In the genomic region with DNA sequence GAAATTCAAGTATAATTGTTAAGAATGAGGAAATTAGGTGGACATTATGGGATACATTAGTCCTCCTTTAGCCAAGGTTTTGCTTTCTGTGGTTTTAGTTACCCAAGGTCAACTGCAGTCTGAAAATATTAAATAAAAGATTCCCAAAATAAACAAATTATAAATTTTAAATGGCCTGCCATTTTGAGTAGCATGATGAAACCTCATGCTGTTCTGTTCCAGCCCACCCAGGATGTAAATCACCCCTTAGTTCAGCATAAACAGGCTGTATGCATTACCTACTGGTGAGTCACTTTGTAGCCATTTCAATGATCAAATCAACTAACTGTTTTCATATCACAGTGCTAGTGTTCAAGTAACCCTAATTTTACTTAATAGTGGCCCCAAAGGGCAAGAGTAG, we compare ENCODE assay signal across 18 cellular contexts.
A peak's percentile ranks its signal among the peaks of the same experiment; 100 is the strongest.
DNase-seq lines count a peak whose midpoint lies in the region; ATAC-seq and TF ChIP-seq lines count a peak whose summit lies in the region.
"Had no signal": no experiment of that assay in that cellular context is flagged by ENCODE, and none has a peak within 500 bp of the region (broad histone marks: within the 10 kb centered on the region; RNA-seq: fewer than 3 reads in every experiment).

No MANE protein-coding gene starts in this region.

- H3K56ac ChIP-seq in IMR-90 (ENCODE audit: extremely low read depth, insufficient read depth, low read length): no peak overlapping the region

- peak overlapping the region; percentile 38; the same call in 1 of the 2 replicates for H4K91ac ChIP-seq in IMR-90 (ENCODE audit: insufficient read depth, low read depth, low read length)

- H4K8ac ChIP-seq in IMR-90 (ENCODE audit: low read depth in 2 of 2, low read length in 2 of 2): peak overlapping the region; percentile 20 to 59; a peak in 2 of 4 replicates

- peaks cover 24% of the 10 kb centered on the region for H3K4me1 Mint-ChIP-seq in Calu3 (ENCODE audit: low read depth, unreplicated experiment)
- H3K4me1 Mint-ChIP-seq in activated T-helper 17 cell treated with anti-CD3 and anti-CD28 coated beads, Interleukin-2, amount 50 U/mL, for 72 hours: no peaks in the 10 kb centered on the region

- peak overlapping the region; percentile 32; the same call in 1 of the 2 replicates for H2BK20ac ChIP-seq in IMR-90 (ENCODE audit: low read depth, low read length)

- H2BK5ac ChIP-seq in IMR-90 (ENCODE audit: low read depth, low read length, poor library complexity, severe bottlenecking): peak overlapping the region; percentile 60

- no peak overlapping the region for H2AK9ac ChIP-seq in IMR-90 (replicated peaks; ENCODE audit: low read depth, low read length, poor library complexity)

- H3K4me3 Mint-ChIP-seq in Calu3 (ENCODE audit: low read depth, unreplicated experiment): no peak overlapping the region
- H3K4me3 Mint-ChIP-seq in activated T-helper 17 cell treated with anti-CD3 and anti-CD28 coated beads, Interleukin-2, amount 50 U/mL, for 72 hours: no peak overlapping the region

- no TSS peak for BruUV-seq in Calu3 (replicated peaks; lab: Mats Ljungman, UMichigan)
- no TSS peak for BruUV-seq in IMR-90 (replicated peaks; lab: Mats Ljungman, UMichigan)

- no peak overlapping the region for H3K4me3 ChIP-seq in IMR-90 (ENCODE audit: insufficient read depth, low read depth, low read length)
- no peak overlapping the region for H3K4me3 ChIP-seq in kidney epithelial cell (ENCODE audit: low read depth, low read length)
- H3K4me3 ChIP-seq: dorsolateral prefrontal cortex, gastroesophageal sphincter, mucosa of descending colon, ovary had no signal

- TF ChIP-seq CTCF in Calu3 (IDR thresholded peaks at IDR 0.05; ENCODE audit: unreplicated experiment): no peak
- no peak for TF ChIP-seq CTCF in IMR-90 (conservative IDR thresholded peaks at IDR 0.05; ENCODE audit: low read depth, low read length)
- TF ChIP-seq CTCF in kidney epithelial cell (IDR thresholded peaks at IDR 0.05; ENCODE audit: insufficient read depth, low read length, poor library complexity, severe bottlenecking): no peak

- no peak overlapping the region for H3K9ac ChIP-seq in IMR-90 (ENCODE audit: low read depth, low read length)

- H3K9me1 ChIP-seq in IMR-90 (ENCODE audit: insufficient read depth, low read length): no peaks in the 10 kb centered on the region

- ATAC-seq in IMR-90 (ENCODE audit: low read depth) (peak; percentile 89), GM19351 (IDR thresholded peaks at IDR 0.05; ENCODE audit: unreplicated experiment) (no peak)
- ATAC-seq in activated T-helper 17 cell treated with anti-CD3 and anti-CD28 coated beads, Interleukin-2, amount 50 U/mL, for 72 hours (replicated peaks): no peak
- ATAC-seq: gastroesophageal sphincter had no signal

- H3K9me3 ChIP-seq in IMR-90 (ENCODE audit: control insufficient read depth, insufficient read depth, low read length): peaks cover 2% of the 10 kb centered on the region
- H3K9me3 ChIP-seq: gastroesophageal sphincter, mucosa of descending colon, ovary had no signal

- 0 out of 3 replicates have a peak overlapping the region, but pooled peaks have one; percentile 30 for H2BK15ac ChIP-seq in IMR-90 (ENCODE audit: low read depth, low read length)

- no peak overlapping the region; the same call in 1 of the 2 replicates for H4K5ac ChIP-seq in IMR-90 (ENCODE audit: low read depth, low read length)

- POLR2A ChIA-PET in IMR-90 (lab: Charles Lee; ENCODE audit: unreplicated experiment): no interaction called here

- H2AK5ac ChIP-seq in IMR-90 (ENCODE audit: low read depth, low read length): no peak overlapping the region

- H3K27ac Mint-ChIP-seq in Calu3 (ENCODE audit: unreplicated experiment): peak overlapping the region; percentile 83
- no peak overlapping the region for H3K27ac Mint-ChIP-seq in activated T-helper 17 cell treated with anti-CD3 and anti-CD28 coated beads, Interleukin-2, amount 50 U/mL, for 72 hours

- peak overlapping the region; percentile 82; the same call in 1 of the 2 replicates for H3K18ac ChIP-seq in IMR-90 (ENCODE audit: low read depth, low read length)

- H3K27me3 ChIP-seq in IMR-90 (ENCODE audit: control insufficient read depth, insufficient read depth, low read length) (no peaks in the 10 kb centered on the region), kidney epithelial cell (ENCODE audit: control insufficient read depth, insufficient read depth, low read length) (no peaks in the 10 kb centered on the region)
- H3K27me3 ChIP-seq: dorsolateral prefrontal cortex, gastroesophageal sphincter, ovary had no signal

- H3K36me3 ChIP-seq in IMR-90 (ENCODE audit: control insufficient read depth, insufficient read depth, low read length): no peaks in the 10 kb centered on the region
- H3K36me3 ChIP-seq in kidney epithelial cell (ENCODE audit: control insufficient read depth, insufficient read depth, low read length): no peaks in the 10 kb centered on the region
- H3K36me3 ChIP-seq: gastroesophageal sphincter, ovary had no signal

- peaks cover 6% of the 10 kb centered on the region for H3K4me1 ChIP-seq in IMR-90 (ENCODE audit: control insufficient read depth, insufficient read depth, low read length)
- H3K4me1 ChIP-seq: gastroesophageal sphincter had no signal

- CTCF ChIA-PET in Calu3 (lab: Charles Lee) (interaction anchor here (1.4 to 1.6 kb wide), 2 partner anchors 26 to 218 kb away, joined by 3 to 5 read pairs; no protein-coding TSS in a partner anchor), IMR-90 (lab: Yijun Ruan, JAX) (no interaction called here)

- dilution Hi-C loops in IMR-90 (cut with HindIII; ENCODE audit: low sequenced_read_pairs, unreplicated experiment): no loop called here

- no peaks in the 10 kb centered on the region for H4K20me1 ChIP-seq in IMR-90 (ENCODE audit: insufficient read depth, low read length)

- H3K14ac ChIP-seq in IMR-90 (replicated peaks; ENCODE audit: low read depth, low read length): no peak overlapping the region

- TF ChIP-seq RAD21 in IMR-90 (IDR thresholded peaks at IDR 0.05; ENCODE audit: low read length): no peak

- H3K36me3 Mint-ChIP-seq in Calu3 (ENCODE audit: insufficient read depth, unreplicated experiment): no peaks in the 10 kb centered on the region
- no peaks in the 10 kb centered on the region for H3K36me3 Mint-ChIP-seq in activated T-helper 17 cell treated with anti-CD3 and anti-CD28 coated beads, Interleukin-2, amount 50 U/mL, for 72 hours (ENCODE audit: low read depth)

- in situ Hi-C loops in IMR-90 (cut with MboI; ENCODE audit: low sequenced_read_pairs): no loop called here

- H3K79me1 ChIP-seq in IMR-90 (ENCODE audit: low read depth in 1 of 2, low read length in 2 of 2): no peaks in the 10 kb centered on the region

- H2AFZ ChIP-seq in IMR-90 (replicated peaks; ENCODE audit: low read length, poor library complexity): no peak overlapping the region

- H3K4me2 ChIP-seq in IMR-90 (ENCODE audit: low read depth, low read length): no peak overlapping the region

- DNase-seq in Calu3: no peak
- DNase-seq in IMR-90: peak; percentile 87
- DNase-seq in brain pericyte (ENCODE audit: low read depth, low spot score): peak; percentile 58
- peak; percentile 32 for DNase-seq in kidney epithelial cell (ENCODE audit: low read depth)
- DNase-seq in COR-L47 (lab: John Stamatoyannopoulos, UW): no peak
- no peak for DNase-seq in NCI-H2081 treated with DMSO at 0.1 percent for 48 hours (lab: John Stamatoyannopoulos, UW)
- DNase-seq: activated CD4-positive, alpha-beta T cell treated with anti-CD3 and anti-CD28 coated beads, Interleukin-2, amount 50 U/mL, for 48 hours; activated T-cell treated with anti-CD3 and anti-CD28 coated beads, Interleukin-2, amount 50 U/mL, for 48 hours; amniotic stem cell; dorsolateral prefrontal cortex; mucosa of descending colon; NCI-H1105; NK-92 treated with Interleukin-12 subunit alpha and Interleukin-12 subunit beta, amount 100 ng/mL, for 24 hours; ovary; SIG-M5 had no signal

- H3K9me3 Mint-ChIP-seq in Calu3 (ENCODE audit: low read depth, unreplicated experiment): no peaks in the 10 kb centered on the region
- peaks cover 10% of the 10 kb centered on the region for H3K9me3 Mint-ChIP-seq in activated T-helper 17 cell treated with anti-CD3 and anti-CD28 coated beads, Interleukin-2, amount 50 U/mL, for 72 hours

- no peak overlapping the region for H3K27ac ChIP-seq in IMR-90 (ENCODE audit: insufficient read depth, low read length)
- H3K27ac ChIP-seq: dorsolateral prefrontal cortex, gastroesophageal sphincter, ovary had no signal

- no peak overlapping the region for H3K23ac ChIP-seq in IMR-90 (ENCODE audit: low read depth, low read length)

- no peak for TF ChIP-seq POLR2A in IMR-90 (IDR thresholded peaks at IDR 0.05; ENCODE audit: low read depth, low read length)

- intact Hi-C loops in Calu3 (cut with micrococcal nuclease; ENCODE audit: unreplicated experiment): no loop called here
- intact Hi-C loops in IMR-90 (cut with micrococcal nuclease): no loop called here

- H3K4ac ChIP-seq in IMR-90 (ENCODE audit: low read depth, low read length): no peak overlapping the region

- H2BK120ac ChIP-seq in IMR-90 (ENCODE audit: low read depth, low read length): peak overlapping the region; percentile 72; the same call in 1 of the 2 replicates

- no peaks in the 10 kb centered on the region for H3K27me3 Mint-ChIP-seq in Calu3 (ENCODE audit: unreplicated experiment)
- H3K27me3 Mint-ChIP-seq in activated T-helper 17 cell treated with anti-CD3 and anti-CD28 coated beads, Interleukin-2, amount 50 U/mL, for 72 hours: no peaks in the 10 kb centered on the region

TF ChIP-seq in IMR-90, 13 proteins besides CTCF, POLR2A, EP300 and RAD21 (continues in another document):
- no peak for TF ChIP-seq RCOR1 (IDR thresholded peaks at IDR 0.05; ENCODE audit: insufficient replicate concordance, low read length)
- no peak for TF ChIP-seq MAZ (IDR thresholded peaks at IDR 0.05; ENCODE audit: borderline replicate concordance, low read depth, low read length)
- no peak for TF ChIP-seq SMC3 (IDR thresholded peaks at IDR 0.05; ENCODE audit: low read depth, low read length)
- TF ChIP-seq, protein P1, sequence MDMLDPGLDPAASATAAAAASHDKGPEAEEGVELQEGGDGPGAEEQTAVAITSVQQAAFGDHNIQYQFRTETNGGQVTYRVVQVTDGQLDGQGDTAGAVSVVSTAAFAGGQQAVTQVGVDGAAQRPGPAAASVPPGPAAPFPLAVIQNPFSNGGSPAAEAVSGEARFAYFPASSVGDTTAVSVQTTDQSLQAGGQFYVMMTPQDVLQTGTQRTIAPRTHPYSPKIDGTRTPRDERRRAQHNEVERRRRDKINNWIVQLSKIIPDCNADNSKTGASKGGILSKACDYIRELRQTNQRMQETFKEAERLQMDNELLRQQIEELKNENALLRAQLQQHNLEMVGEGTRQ (IDR thresholded peaks at IDR 0.05; ENCODE audit: low read depth, low read length): no peak
- no peak for TF ChIP-seq RFX5 (IDR thresholded peaks at IDR 0.05; ENCODE audit: low read depth, low read length)
- TF ChIP-seq MXI1 (IDR thresholded peaks at IDR 0.05; ENCODE audit: borderline replicate concordance, low read depth, low read length): no peak
- TF ChIP-seq BHLHE40 (IDR thresholded peaks at IDR 0.05; ENCODE audit: low read depth, low read length): no peak
- no peak for TF ChIP-seq NFE2L2 (IDR thresholded peaks at IDR 0.05; ENCODE audit: low read depth, low read length)
- no peak; the same call in 1 of the 2 replicates for TF ChIP-seq MAFK (IDR thresholded peaks at IDR 0.05; ENCODE audit: low read depth, low read length)
- TF ChIP-seq FOS (IDR thresholded peaks at IDR 0.05; ENCODE audit: low read depth, low read length): 0 out of 2 replicates have a peak, but pooled peaks have one; percentile 32

Comparison
In these comparisons a context has a peak if more than half of its experiments do, and no peak if none do; other contexts are left out.
1. DNase-seq: peak in IMR-90 (single experiment), brain pericyte (single experiment) and kidney epithelial cell (single experiment); none in Calu3 (single experiment), COR-L47 (single experiment) and NCI-H2081 treated with DMSO at 0.1 percent for 48 hours (single experiment).